19 cellular contexts compared by ENCODE assay signal in genomic region chr17:63685021-63685420, GRCh38. TPM values are rescaled to one million over a fixed set of nuclear protein-coding genes. Genes with fewer than 3 reads are reported as not detected.
DNase-seq lines count a peak whose midpoint lies in the region; ATAC-seq and TF ChIP-seq lines count a peak whose summit lies in the region.
"Had no signal": no experiment of that assay in that cellular context is flagged by ENCODE, and none has a peak within 500 bp of the region (broad histone marks: within the 10 kb centered on the region; RNA-seq: fewer than 3 reads in every experiment).

No MANE protein-coding gene starts in this region.

- intact Hi-C loops in Right ventricle myocardium superior (cut with DNase I) (no loop called here), left colon (cut with DNase I, micrococcal nuclease) (no loop called here)

- no peak for TF ChIP-seq CTCF in right atrium auricular region (IDR thresholded peaks at IDR 0.05)

- no peak overlapping the region for H3K27ac ChIP-seq in right atrium auricular region
- H3K27ac ChIP-seq: PC-9 had no signal

- DNase-seq in Right ventricle myocardium superior: no peak
- no peak for DNase-seq in right atrium auricular region (ENCODE audit: low spot score)
- no peak for DNase-seq in left colon
- peak; percentile 72 for DNase-seq in superior temporal gyrus (ENCODE audit: extremely low spot score)
- DNase-seq: activated CD4-positive, alpha-beta T cell treated with anti-CD3 and anti-CD28 coated beads for 4 hours; aorta; CD4-positive, alpha-beta memory T cell; effector memory CD4-positive, alpha-beta T cell; islet precursor cell; KBM-7; NCI-H1092 treated with DMSO at 0.1 percent for 48 hours; NCI-H774; PC-9; right cardiac atrium; stimulated activated naive CD8-positive, alpha-beta T cell treated with anti-CD3 and anti-CD28 coated beads, Interleukin-15, amount 100 ng/mL, for 72 hours had no signal

- no peak overlapping the region for H3K4me3 ChIP-seq in right atrium auricular region
- H3K4me3 ChIP-seq: PC-9 had no signal

- no peaks in the 10 kb centered on the region for H3K27me3 ChIP-seq in right atrium auricular region

- ATAC-seq in Right ventricle myocardium superior (ENCODE audit: poor library complexity) (peak; percentile 57), SK-N-SH treated with all-trans-retinoic acid at 6 μM for 48 hours (peak; percentile 79), left colon (peak; percentile 55), GM21576 (IDR thresholded peaks at IDR 0.05; ENCODE audit: unreplicated experiment) (no peak), GM19452 (IDR thresholded peaks at IDR 0.05; ENCODE audit: unreplicated experiment) (no peak), HG02610 (IDR thresholded peaks at IDR 0.05; ENCODE audit: unreplicated experiment) (no peak)
- ATAC-seq: stimulated activated naive CD8-positive, alpha-beta T cell treated with anti-CD3 and anti-CD28 coated beads, Interleukin-15, amount 100 ng/mL, for 72 hours had no signal

- H3K4me1 ChIP-seq in right atrium auricular region: peaks cover 0 to 18% of the 10 kb centered on the region in 2 donors

- H3K9me3 ChIP-seq in right atrium auricular region: no peaks in the 10 kb centered on the region

- H3K36me3 ChIP-seq in right atrium auricular region: peaks cover 64% of the 10 kb centered on the region

TF ChIP-seq in SK-N-SH treated with all-trans-retinoic acid at 6 μM for 48 hours, 23 proteins besides CTCF, POLR2A, EP300 and RAD21:
- no peak for TF ChIP-seq TOX (CRISPR knock-in tag; IDR thresholded peaks at IDR 0.05; ENCODE audit: borderline replicate concordance)

RNA-seq across cellular contexts. Expression of gene LIMD2, which starts 14.9 kb away (rescaled TPM):
- 2.4 TPM for total RNA-seq in Right ventricle myocardium superior
- total RNA-seq in right atrium auricular region: 1 to 10 TPM; 2.7 to 5.6 TPM
- 1 to 10 TPM; 3.7 to 8.5 TPM for total RNA-seq in left colon

RNA-seq across cellular contexts. Expression of gene STRADA, which starts 56.6 kb away (rescaled TPM):
- total RNA-seq in Right ventricle myocardium superior (14.7 TPM), right atrium auricular region (10 to 100 TPM; 13.1 to 14.4 TPM), left colon (10 to 100 TPM; 18.8 to 21.2 TPM)

Comparison
In these comparisons a context has a peak if more than half of its experiments do, and no peak if none do; other contexts are left out.
1. ATAC-seq: peak in Right ventricle myocardium superior (single experiment), SK-N-SH treated with all-trans-retinoic acid at 6 μM for 48 hours (single experiment) and left colon (single experiment); none in GM21576 (single experiment), GM19452 (single experiment) and HG02610 (single experiment).